In genomic region chr7:366171-366916, GRCh38 we compare ENCODE assay signal across 10 cellular contexts.
A peak's percentile ranks its signal among the peaks of the same experiment; 100 is the strongest.
DNase-seq lines count a peak whose midpoint lies in the region; ATAC-seq and TF ChIP-seq lines count a peak whose summit lies in the region.
"Had no signal": no experiment of that assay in that cellular context is flagged by ENCODE, and none has a peak within 500 bp of the region (broad histone marks: within the 10 kb centered on the region; RNA-seq: fewer than 3 reads in every experiment).

No MANE protein-coding gene starts in this region.

- peaks cover 22 to 54% (median 29%) of the 10 kb centered on the region in 3 donors for H3K27me3 Mint-ChIP-seq in CD14-positive monocyte (ENCODE audit: low read depth in 3 of 3)
- no peaks in the 10 kb centered on the region for H3K27me3 Mint-ChIP-seq in activated naive CD8-positive, alpha-beta T cell treated with anti-CD3 and anti-CD28 coated beads for 36 hours

- H3K4me1 Mint-ChIP-seq in CD14-positive monocyte: peaks cover 32% of the 10 kb centered on the region
- H3K4me1 Mint-ChIP-seq in activated naive CD8-positive, alpha-beta T cell treated with anti-CD3 and anti-CD28 coated beads for 36 hours: peaks cover 49% of the 10 kb centered on the region

- peak overlapping the region; percentile 71 to 89 for H3K4me3 Mint-ChIP-seq in CD14-positive monocyte
- peak overlapping the region; percentile 55 for H3K4me3 Mint-ChIP-seq in activated naive CD8-positive, alpha-beta T cell treated with anti-CD3 and anti-CD28 coated beads for 36 hours

- intact Hi-C loops in CD14-positive monocyte (cut with micrococcal nuclease): no loop called here

- peaks cover 3 to 27% (median 10%) of the 10 kb centered on the region in 7 donors for H3K9me3 Mint-ChIP-seq in CD14-positive monocyte
- peaks cover 2% of the 10 kb centered on the region for H3K9me3 Mint-ChIP-seq in activated naive CD8-positive, alpha-beta T cell treated with anti-CD3 and anti-CD28 coated beads for 36 hours

- DNase-seq in CD14-positive monocyte (ENCODE audit: low spot score) (peak; percentile 15), KG1 (lab: John Stamatoyannopoulos, UW) (peak; percentile 60), lung microvascular endothelial cell (ENCODE audit: low read depth in 2 of 2) (peak; percentile 50 to 99), AG20443 (ENCODE audit: low spot score) (no peak)
- no peak for DNase-seq in activated naive CD8-positive, alpha-beta T cell treated with anti-CD3 and anti-CD28 coated beads for 36 hours
- DNase-seq: NCI-H2171 had no signal

- no peak for ATAC-seq in GM21825 (IDR thresholded peaks at IDR 0.05; ENCODE audit: unreplicated experiment)
- ATAC-seq in HG03095 (IDR thresholded peaks at IDR 0.05; ENCODE audit: unreplicated experiment): no peak
- ATAC-seq in GM21515 (IDR thresholded peaks at IDR 0.05; ENCODE audit: unreplicated experiment): no peak
- ATAC-seq: psoas muscle had no signal

- H3K36me3 Mint-ChIP-seq in CD14-positive monocyte: peaks cover 0 to 3% of the 10 kb centered on the region in 2 donors
- peaks cover 7% of the 10 kb centered on the region for H3K36me3 Mint-ChIP-seq in activated naive CD8-positive, alpha-beta T cell treated with anti-CD3 and anti-CD28 coated beads for 36 hours

- H3K27ac Mint-ChIP-seq in CD14-positive monocyte: peak overlapping the region in 1 of 7 donors; percentile 58
- H3K27ac Mint-ChIP-seq in activated naive CD8-positive, alpha-beta T cell treated with anti-CD3 and anti-CD28 coated beads for 36 hours: peak overlapping the region; percentile 18

- no peak for TF ChIP-seq CTCF in CD14-positive monocyte (IDR thresholded peaks at IDR 0.05)

Comparison
In these comparisons a context has a peak if more than half of its experiments do, and no peak if none do; other contexts are left out.
1. DNase-seq: peak in CD14-positive monocyte (single experiment), KG1 (single experiment) and lung microvascular endothelial cell (2 of 2); none in activated naive CD8-positive, alpha-beta T cell treated with anti-CD3 and anti-CD28 coated beads for 36 hours (single experiment) and AG20443 (single experiment).